18 cellular contexts compared by ENCODE assay signal in the genomic region with DNA sequence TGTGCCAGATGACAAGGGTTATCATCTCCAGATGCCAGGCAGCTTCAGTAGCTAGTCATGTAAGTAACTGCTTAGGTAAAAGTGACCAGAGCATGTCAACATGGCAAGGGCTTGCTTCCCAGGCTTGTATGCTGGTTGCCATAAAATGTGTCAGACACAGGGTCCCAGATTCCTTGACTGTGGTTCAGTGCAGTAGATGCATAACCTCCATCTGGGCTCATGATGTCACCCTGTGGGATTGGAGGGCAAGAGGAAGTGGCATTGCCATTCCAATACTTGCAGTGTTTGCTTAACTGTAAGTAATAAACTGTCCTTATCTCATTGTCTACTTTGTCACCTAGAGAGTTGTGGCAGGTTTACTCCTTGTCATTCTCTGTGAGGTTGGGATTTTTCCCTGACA.
DNase-seq lines count a peak whose midpoint lies in the region; FAIRE-seq and TF ChIP-seq lines count a peak whose summit lies in the region.
"Had no signal": no experiment of that assay in that cellular context is flagged by ENCODE, and none has a peak within 500 bp of the region (broad histone marks: within the 10 kb centered on the region; RNA-seq: fewer than 3 reads in every experiment).

No MANE protein-coding gene starts in this region.

- POLR2A ChIA-PET in PC-9 (lab: Charles Lee; ENCODE audit: unreplicated experiment): no interaction called here

- intact Hi-C loops in vagina (cut with DNase I): no loop called here
- intact Hi-C loops in PC-9 (cut with micrococcal nuclease; ENCODE audit: unreplicated experiment): no loop called here

- peaks cover 5% of the 10 kb centered on the region; the same call in 1 of the 2 replicates for H3K4me1 ChIP-seq in OCI-LY3 (ENCODE audit: low read length)
- H3K4me1 ChIP-seq in hepatocyte (ENCODE audit: insufficient read depth): peaks cover 9% of the 10 kb centered on the region
- H3K4me1 ChIP-seq in vagina: no peaks in the 10 kb centered on the region
- H3K4me1 ChIP-seq in PC-9 (replicated peaks; ENCODE audit: insufficient read depth): no peaks in the 10 kb centered on the region

- no peak for TF ChIP-seq POLR2A in vagina (IDR thresholded peaks at IDR 0.05)

- TF ChIP-seq CTCF in OCI-LY3 (IDR thresholded peaks at IDR 0.05; ENCODE audit: low read depth, low read length) (no peak), hepatocyte (IDR thresholded peaks at IDR 0.05; ENCODE audit: poor library complexity) (no peak), vagina (IDR thresholded peaks at IDR 0.05) (no peak), PC-9 (conservative IDR thresholded peaks at IDR 0.05) (no peak)

- H3K4me2 ChIP-seq in OCI-LY3 (ENCODE audit: low read length): no peak overlapping the region
- H3K4me2 ChIP-seq in hepatocyte: no peak overlapping the region
- no peak overlapping the region for H3K4me2 ChIP-seq in PC-9

- H3K9me3 ChIP-seq in OCI-LY3 (ENCODE audit: insufficient read depth, low read length): no peaks in the 10 kb centered on the region
- no peaks in the 10 kb centered on the region for H3K9me3 ChIP-seq in hepatocyte (ENCODE audit: low read depth)
- H3K9me3 ChIP-seq in vagina: no peaks in the 10 kb centered on the region
- H3K9me3 ChIP-seq in PC-9 (ENCODE audit: insufficient read depth, low read depth): no peaks in the 10 kb centered on the region
- H3K9me3 ChIP-seq: HAP-1 had no signal

- H3K79me2 ChIP-seq in OCI-LY3 (ENCODE audit: low read length) (no peaks in the 10 kb centered on the region), hepatocyte (no peaks in the 10 kb centered on the region), PC-9 (ENCODE audit: low read depth) (no peaks in the 10 kb centered on the region)

- H3K4me3 ChIP-seq in OCI-LY3 (ENCODE audit: low read length) (no peak overlapping the region), hepatocyte (no peak overlapping the region), vagina (no peak overlapping the region), PC-9 (no peak overlapping the region)
- H3K4me3 ChIP-seq: HAP-1 had no signal

- H2AFZ ChIP-seq in OCI-LY3 (ENCODE audit: low read depth, low read length) (0 out of 2 replicates have a peak overlapping the region, but pooled peaks have one; percentile 22), hepatocyte (no peak overlapping the region), PC-9 (no peak overlapping the region)

- no peak for FAIRE-seq in frontal cortex (lab: Jason Lieb, UNC)
- FAIRE-seq: G401.6, GM12891 had no signal

- CTCF ChIA-PET in PC-9 (lab: Charles Lee): no interaction called here

- H3K27me3 ChIP-seq in OCI-LY3 (ENCODE audit: low read depth, low read length): no peaks in the 10 kb centered on the region
- no peaks in the 10 kb centered on the region for H3K27me3 ChIP-seq in hepatocyte
- no peaks in the 10 kb centered on the region for H3K27me3 ChIP-seq in vagina
- no peaks in the 10 kb centered on the region for H3K27me3 ChIP-seq in PC-9 (ENCODE audit: insufficient read depth, low read depth)

- no peaks in the 10 kb centered on the region for H4K20me1 ChIP-seq in OCI-LY3 (ENCODE audit: insufficient read depth, low read length)
- no peaks in the 10 kb centered on the region for H4K20me1 ChIP-seq in hepatocyte (ENCODE audit: insufficient read depth, poor library complexity, severe bottlenecking)
- no peaks in the 10 kb centered on the region for H4K20me1 ChIP-seq in PC-9 (ENCODE audit: insufficient read depth)

- H3K9me2 ChIP-seq in hepatocyte (replicated peaks; ENCODE audit: insufficient read depth) (no peaks in the 10 kb centered on the region), PC-9 (ENCODE audit: insufficient read depth) (no peaks in the 10 kb centered on the region; the same call in 1 of the 2 replicates)

- no peaks in the 10 kb centered on the region for H3F3A ChIP-seq in PC-9 (ENCODE audit: insufficient read depth, low read depth)

- BruUV-seq in PC-9 (replicated peaks; lab: Mats Ljungman, UMichigan): no TSS peak

- DNase-seq in NCI-H82 (lab: John Stamatoyannopoulos, UW): peak; percentile 19
- no peak for DNase-seq in NCI-H82 treated with DMSO at 0.1 percent for 48 hours (lab: John Stamatoyannopoulos, UW; ENCODE audit: unreplicated experiment)
- DNase-seq in hepatocyte (ENCODE audit: low spot score): peak; percentile 41
- DNase-seq in vagina (ENCODE audit: extremely low spot score in 2 of 2): no peak
- no peak for DNase-seq in PC-9
- no peak for DNase-seq in frontal cortex (ENCODE audit: low spot score in 2 of 2)
- no peak for DNase-seq in SIG-M5 treated with dmso at 0.1 percent for 504 hours (lab: John Stamatoyannopoulos, UW; ENCODE audit: unreplicated experiment)
- DNase-seq: ACHN; Calu3; CD4-positive, alpha-beta T cell; DMS 273 treated with DMSO at 0.1 percent for 48 hours; DMS79 treated with DMSO at 0.1 percent for 48 hours; EL; GOT3 had no signal

- H3K36me3 ChIP-seq in OCI-LY3 (replicated peaks; ENCODE audit: low read depth, low read length) (no peaks in the 10 kb centered on the region), hepatocyte (replicated peaks; ENCODE audit: insufficient read depth, low read depth) (no peaks in the 10 kb centered on the region), vagina (no peaks in the 10 kb centered on the region), PC-9 (ENCODE audit: low read depth) (no peaks in the 10 kb centered on the region)
- H3K36me3 ChIP-seq: HAP-1 had no signal

- no peak overlapping the region for H3K27ac ChIP-seq in OCI-LY3 (ENCODE audit: low read length)
- no peak overlapping the region for H3K27ac ChIP-seq in hepatocyte
- no peak overlapping the region for H3K27ac ChIP-seq in vagina
- H3K27ac ChIP-seq in PC-9: no peak overlapping the region

- H3K9ac ChIP-seq in OCI-LY3 (ENCODE audit: low read length): no peak overlapping the region

Comparison
In these comparisons a context has a peak if more than half of its experiments do, and no peak if none do; other contexts are left out.
1. DNase-seq: peak in NCI-H82 (single experiment) and hepatocyte (single experiment); none in NCI-H82 treated with DMSO at 0.1 percent for 48 hours (single experiment), vagina (0 of 2), PC-9 (0 of 2), frontal cortex (0 of 2) and SIG-M5 treated with dmso at 0.1 percent for 504 hours (single experiment).